Comparison of ENCODE assay signal across 1 cellular context in genomic region chr22:45221201-45221600, GRCh38.
TF ChIP-seq lines count a peak whose summit lies in the region.

No MANE protein-coding gene starts in this region.

TF ChIP-seq in GM23338, 12 proteins besides CTCF, POLR2A, EP300 and RAD21 (continued from another document):
- TF ChIP-seq ZNF462 (CRISPR knock-in tag; IDR thresholded peaks at IDR 0.05) = no peak
- no peak for TF ChIP-seq JUNB (IDR thresholded peaks at IDR 0.05; ENCODE audit: unreplicated experiment)
- TF ChIP-seq STAT1 (IDR thresholded peaks at IDR 0.05; ENCODE audit: unreplicated experiment) = no peak
- no peak for TF ChIP-seq NANOG (IDR thresholded peaks at IDR 0.05; ENCODE audit: borderline replicate concordance)
- no peak for TF ChIP-seq CREB1 (CRISPR knock-in tag; IDR thresholded peaks at IDR 0.05; ENCODE audit: low read depth)
- no peak for TF ChIP-seq POLR2AphosphoS5 (IDR thresholded peaks at IDR 0.05; ENCODE audit: low read depth)
- TF ChIP-seq ZNF331 (CRISPR knock-in tag; IDR thresholded peaks at IDR 0.05; ENCODE audit: low read depth) = no peak
- no peak for TF ChIP-seq ETS1 (IDR thresholded peaks at IDR 0.05)
